In the genomic region with DNA sequence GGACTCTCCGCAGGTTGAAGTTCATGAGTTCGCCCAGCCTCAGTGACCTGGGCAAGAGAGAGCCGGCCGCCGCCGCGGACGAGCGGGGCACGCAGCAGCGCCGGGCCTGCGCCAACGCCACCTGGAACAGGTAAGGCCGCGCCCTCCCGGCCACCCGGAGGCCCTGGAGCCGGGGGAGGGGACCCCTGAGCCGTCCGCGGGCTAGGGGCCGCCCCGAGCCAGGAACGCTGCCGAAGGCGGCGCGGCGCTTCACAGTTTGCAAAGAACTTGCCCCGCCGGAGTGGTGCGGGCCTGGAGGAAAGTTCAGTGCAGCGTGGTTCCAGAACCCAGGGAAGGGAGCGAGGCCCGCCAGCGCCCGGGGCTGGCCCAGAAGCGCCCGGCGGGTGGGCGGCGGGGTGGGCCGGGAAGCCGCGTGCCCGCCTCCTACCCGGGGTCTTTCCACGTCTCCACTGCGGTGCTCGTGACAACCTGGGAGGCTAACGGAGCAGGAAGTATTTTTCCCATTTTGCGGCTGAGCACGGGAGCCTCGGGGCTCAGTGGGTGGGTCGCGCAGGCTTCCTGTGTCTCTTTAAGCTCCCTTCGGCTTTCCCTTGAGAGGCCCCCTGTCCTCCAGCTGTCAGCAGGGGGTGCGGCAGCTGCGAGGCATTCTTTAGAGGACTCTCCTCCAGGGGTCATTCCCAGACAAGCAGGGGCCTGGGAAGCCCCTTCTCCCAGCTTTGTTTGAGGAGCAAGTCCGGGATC, we compare ENCODE assay signal across 1 cellular context.
TF ChIP-seq lines count a peak whose summit lies in the region.

No MANE protein-coding gene starts in this region.

TF ChIP-seq in HepG2, 621 proteins besides CTCF, POLR2A, EP300 and RAD21 (continued from another document and continues in another):
- TF ChIP-seq, protein P1, sequence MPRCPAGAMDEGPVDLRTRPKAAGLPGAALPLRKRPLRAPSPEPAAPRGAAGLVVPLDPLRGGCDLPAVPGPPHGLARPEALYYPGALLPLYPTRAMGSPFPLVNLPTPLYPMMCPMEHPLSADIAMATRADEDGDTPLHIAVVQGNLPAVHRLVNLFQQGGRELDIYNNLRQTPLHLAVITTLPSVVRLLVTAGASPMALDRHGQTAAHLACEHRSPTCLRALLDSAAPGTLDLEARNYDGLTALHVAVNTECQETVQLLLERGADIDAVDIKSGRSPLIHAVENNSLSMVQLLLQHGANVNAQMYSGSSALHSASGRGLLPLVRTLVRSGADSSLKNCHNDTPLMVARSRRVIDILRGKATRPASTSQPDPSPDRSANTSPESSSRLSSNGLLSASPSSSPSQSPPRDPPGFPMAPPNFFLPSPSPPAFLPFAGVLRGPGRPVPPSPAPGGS (CRISPR knock-in tag; IDR thresholded peaks at IDR 0.05): no peak
- 0 out of 2 replicates have a peak, but pooled peaks have one; percentile 53 for TF ChIP-seq ZNF891 (CRISPR knock-in tag; IDR thresholded peaks at IDR 0.05)
- no peak for TF ChIP-seq ZSCAN22 (CRISPR knock-in tag; IDR thresholded peaks at IDR 0.05)
- no peak for TF ChIP-seq ZNF20 (CRISPR knock-in tag; IDR thresholded peaks at IDR 0.05)
- no peak for TF ChIP-seq ZNF772 (CRISPR knock-in tag; IDR thresholded peaks at IDR 0.05)
- no peak for TF ChIP-seq KLF13 (CRISPR knock-in tag; IDR thresholded peaks at IDR 0.05)
- no peak for TF ChIP-seq ZBTB38 (CRISPR knock-in tag; IDR thresholded peaks at IDR 0.05)
- TF ChIP-seq, protein P2, sequence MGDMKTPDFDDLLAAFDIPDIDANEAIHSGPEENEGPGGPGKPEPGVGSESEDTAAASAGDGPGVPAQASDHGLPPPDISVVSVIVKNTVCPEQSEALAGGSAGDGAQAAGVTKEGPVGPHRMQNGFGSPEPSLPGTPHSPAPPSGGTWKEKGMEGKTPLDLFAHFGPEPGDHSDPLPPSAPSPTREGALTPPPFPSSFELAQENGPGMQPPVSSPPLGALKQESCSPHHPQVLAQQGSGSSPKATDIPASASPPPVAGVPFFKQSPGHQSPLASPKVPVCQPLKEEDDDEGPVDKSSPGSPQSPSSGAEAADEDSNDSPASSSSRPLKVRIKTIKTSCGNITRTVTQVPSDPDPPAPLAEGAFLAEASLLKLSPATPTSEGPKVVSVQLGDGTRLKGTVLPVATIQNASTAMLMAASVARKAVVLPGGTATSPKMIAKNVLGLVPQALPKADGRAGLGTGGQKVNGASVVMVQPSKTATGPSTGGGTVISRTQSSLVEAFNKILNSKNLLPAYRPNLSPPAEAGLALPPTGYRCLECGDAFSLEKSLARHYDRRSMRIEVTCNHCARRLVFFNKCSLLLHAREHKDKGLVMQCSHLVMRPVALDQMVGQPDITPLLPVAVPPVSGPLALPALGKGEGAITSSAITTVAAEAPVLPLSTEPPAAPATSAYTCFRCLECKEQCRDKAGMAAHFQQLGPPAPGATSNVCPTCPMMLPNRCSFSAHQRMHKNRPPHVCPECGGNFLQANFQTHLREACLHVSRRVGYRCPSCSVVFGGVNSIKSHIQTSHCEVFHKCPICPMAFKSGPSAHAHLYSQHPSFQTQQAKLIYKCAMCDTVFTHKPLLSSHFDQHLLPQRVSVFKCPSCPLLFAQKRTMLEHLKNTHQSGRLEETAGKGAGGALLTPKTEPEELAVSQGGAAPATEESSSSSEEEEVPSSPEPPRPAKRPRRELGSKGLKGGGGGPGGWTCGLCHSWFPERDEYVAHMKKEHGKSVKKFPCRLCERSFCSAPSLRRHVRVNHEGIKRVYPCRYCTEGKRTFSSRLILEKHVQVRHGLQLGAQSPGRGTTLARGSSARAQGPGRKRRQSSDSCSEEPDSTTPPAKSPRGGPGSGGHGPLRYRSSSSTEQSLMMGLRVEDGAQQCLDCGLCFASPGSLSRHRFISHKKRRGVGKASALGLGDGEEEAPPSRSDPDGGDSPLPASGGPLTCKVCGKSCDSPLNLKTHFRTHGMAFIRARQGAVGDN (CRISPR knock-in tag; IDR thresholded peaks at IDR 0.05): peak; percentile 63; the same call in 1 of the 2 replicates
- TF ChIP-seq GABPB1 (CRISPR knock-in tag; IDR thresholded peaks at IDR 0.05): no peak
- TF ChIP-seq, protein P3, sequence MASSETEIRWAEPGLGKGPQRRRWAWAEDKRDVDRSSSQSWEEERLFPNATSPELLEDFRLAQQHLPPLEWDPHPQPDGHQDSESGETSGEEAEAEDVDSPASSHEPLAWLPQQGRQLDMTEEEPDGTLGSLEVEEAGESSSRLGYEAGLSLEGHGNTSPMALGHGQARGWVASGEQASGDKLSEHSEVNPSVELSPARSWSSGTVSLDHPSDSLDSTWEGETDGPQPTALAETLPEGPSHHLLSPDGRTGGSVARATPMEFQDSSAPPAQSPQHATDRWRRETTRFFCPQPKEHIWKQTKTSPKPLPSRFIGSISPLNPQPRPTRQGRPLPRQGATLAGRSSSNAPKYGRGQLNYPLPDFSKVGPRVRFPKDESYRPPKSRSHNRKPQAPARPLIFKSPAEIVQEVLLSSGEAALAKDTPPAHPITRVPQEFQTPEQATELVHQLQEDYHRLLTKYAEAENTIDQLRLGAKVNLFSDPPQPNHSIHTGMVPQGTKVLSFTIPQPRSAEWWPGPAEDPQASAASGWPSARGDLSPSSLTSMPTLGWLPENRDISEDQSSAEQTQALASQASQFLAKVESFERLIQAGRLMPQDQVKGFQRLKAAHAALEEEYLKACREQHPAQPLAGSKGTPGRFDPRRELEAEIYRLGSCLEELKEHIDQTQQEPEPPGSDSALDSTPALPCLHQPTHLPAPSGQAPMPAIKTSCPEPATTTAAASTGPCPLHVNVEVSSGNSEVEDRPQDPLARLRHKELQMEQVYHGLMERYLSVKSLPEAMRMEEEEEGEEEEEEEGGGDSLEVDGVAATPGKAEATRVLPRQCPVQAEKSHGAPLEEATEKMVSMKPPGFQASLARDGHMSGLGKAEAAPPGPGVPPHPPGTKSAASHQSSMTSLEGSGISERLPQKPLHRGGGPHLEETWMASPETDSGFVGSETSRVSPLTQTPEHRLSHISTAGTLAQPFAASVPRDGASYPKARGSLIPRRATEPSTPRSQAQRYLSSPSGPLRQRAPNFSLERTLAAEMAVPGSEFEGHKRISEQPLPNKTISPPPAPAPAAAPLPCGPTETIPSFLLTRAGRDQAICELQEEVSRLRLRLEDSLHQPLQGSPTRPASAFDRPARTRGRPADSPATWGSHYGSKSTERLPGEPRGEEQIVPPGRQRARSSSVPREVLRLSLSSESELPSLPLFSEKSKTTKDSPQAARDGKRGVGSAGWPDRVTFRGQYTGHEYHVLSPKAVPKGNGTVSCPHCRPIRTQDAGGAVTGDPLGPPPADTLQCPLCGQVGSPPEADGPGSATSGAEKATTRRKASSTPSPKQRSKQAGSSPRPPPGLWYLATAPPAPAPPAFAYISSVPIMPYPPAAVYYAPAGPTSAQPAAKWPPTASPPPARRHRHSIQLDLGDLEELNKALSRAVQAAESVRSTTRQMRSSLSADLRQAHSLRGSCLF (CRISPR knock-in tag; IDR thresholded peaks at IDR 0.05; ENCODE audit: borderline replicate concordance): no peak
- no peak for TF ChIP-seq FOXP1 (IDR thresholded peaks at IDR 0.05)
- TF ChIP-seq FOXP1 (CRISPR knock-in tag; IDR thresholded peaks at IDR 0.05): no peak
- TF ChIP-seq, protein P4, sequence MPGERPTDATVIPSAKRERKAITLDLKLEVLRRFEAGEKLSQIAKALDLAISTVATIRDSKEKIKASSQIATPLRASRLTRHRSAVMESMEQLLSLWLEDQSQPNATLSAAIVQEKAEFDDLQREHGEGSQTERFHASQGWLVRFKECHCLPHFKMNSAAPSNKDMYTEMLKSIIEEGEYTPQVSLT (CRISPR knock-in tag; IDR thresholded peaks at IDR 0.05; ENCODE audit: borderline replicate concordance, low read depth): no peak
- TF ChIP-seq JARID2 (CRISPR knock-in tag; IDR thresholded peaks at IDR 0.05; ENCODE audit: insufficient replicate concordance): no peak
- TF ChIP-seq TSC22D2 (CRISPR knock-in tag; IDR thresholded peaks at IDR 0.05; ENCODE audit: borderline replicate concordance): no peak
- no peak for TF ChIP-seq NFYC (CRISPR knock-in tag; IDR thresholded peaks at IDR 0.05)
- TF ChIP-seq NCOA1 (CRISPR knock-in tag; IDR thresholded peaks at IDR 0.05): no peak
- TF ChIP-seq ZNF619 (CRISPR knock-in tag; IDR thresholded peaks at IDR 0.05): no peak
- TF ChIP-seq, protein P5, sequence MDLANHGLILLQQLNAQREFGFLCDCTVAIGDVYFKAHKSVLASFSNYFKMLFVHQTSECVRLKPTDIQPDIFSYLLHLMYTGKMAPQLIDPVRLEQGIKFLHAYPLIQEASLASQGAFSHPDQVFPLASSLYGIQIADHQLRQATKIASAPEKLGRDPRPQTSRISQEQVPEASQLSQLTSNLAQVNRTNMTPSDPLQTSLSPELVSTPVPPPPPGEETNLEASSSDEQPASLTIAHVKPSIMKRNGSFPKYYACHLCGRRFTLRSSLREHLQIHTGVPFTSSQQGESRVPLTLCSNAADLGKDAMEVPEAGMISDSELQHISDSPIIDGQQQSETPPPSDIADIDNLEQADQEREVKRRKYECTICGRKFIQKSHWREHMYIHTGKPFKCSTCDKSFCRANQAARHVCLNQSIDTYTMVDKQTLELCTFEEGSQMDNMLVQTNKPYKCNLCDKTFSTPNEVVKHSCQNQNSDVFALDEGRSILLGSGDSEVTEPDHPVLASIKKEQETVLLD (CRISPR knock-in tag; IDR thresholded peaks at IDR 0.05; ENCODE audit: low read depth): no peak
- TF ChIP-seq ZNF776 (CRISPR knock-in tag; IDR thresholded peaks at IDR 0.05): no peak
- TF ChIP-seq PHF21A (CRISPR knock-in tag; IDR thresholded peaks at IDR 0.05): no peak
- no peak for TF ChIP-seq ZNF672 (CRISPR knock-in tag; IDR thresholded peaks at IDR 0.05)
- TF ChIP-seq, protein P6, sequence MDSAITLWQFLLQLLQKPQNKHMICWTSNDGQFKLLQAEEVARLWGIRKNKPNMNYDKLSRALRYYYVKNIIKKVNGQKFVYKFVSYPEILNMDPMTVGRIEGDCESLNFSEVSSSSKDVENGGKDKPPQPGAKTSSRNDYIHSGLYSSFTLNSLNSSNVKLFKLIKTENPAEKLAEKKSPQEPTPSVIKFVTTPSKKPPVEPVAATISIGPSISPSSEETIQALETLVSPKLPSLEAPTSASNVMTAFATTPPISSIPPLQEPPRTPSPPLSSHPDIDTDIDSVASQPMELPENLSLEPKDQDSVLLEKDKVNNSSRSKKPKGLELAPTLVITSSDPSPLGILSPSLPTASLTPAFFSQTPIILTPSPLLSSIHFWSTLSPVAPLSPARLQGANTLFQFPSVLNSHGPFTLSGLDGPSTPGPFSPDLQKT (CRISPR knock-in tag; IDR thresholded peaks at IDR 0.05; ENCODE audit: borderline replicate concordance): no peak
- 0 out of 2 replicates have a peak, but pooled peaks have one; percentile 5 for TF ChIP-seq HNF4A (CRISPR knock-in tag; IDR thresholded peaks at IDR 0.05)
- TF ChIP-seq, protein P7, sequence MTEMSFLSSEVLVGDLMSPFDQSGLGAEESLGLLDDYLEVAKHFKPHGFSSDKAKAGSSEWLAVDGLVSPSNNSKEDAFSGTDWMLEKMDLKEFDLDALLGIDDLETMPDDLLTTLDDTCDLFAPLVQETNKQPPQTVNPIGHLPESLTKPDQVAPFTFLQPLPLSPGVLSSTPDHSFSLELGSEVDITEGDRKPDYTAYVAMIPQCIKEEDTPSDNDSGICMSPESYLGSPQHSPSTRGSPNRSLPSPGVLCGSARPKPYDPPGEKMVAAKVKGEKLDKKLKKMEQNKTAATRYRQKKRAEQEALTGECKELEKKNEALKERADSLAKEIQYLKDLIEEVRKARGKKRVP (CRISPR knock-in tag; IDR thresholded peaks at IDR 0.05): no peak
- TF ChIP-seq, protein P8, sequence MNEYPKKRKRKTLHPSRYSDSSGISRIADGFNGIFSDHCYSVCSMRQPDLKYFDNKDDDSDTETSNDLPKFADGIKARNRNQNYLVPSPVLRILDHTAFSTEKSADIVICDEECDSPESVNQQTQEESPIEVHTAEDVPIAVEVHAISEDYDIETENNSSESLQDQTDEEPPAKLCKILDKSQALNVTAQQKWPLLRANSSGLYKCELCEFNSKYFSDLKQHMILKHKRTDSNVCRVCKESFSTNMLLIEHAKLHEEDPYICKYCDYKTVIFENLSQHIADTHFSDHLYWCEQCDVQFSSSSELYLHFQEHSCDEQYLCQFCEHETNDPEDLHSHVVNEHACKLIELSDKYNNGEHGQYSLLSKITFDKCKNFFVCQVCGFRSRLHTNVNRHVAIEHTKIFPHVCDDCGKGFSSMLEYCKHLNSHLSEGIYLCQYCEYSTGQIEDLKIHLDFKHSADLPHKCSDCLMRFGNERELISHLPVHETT (CRISPR knock-in tag; conservative IDR thresholded peaks at IDR 0.05): no peak
- TF ChIP-seq ZNF652 (CRISPR knock-in tag; IDR thresholded peaks at IDR 0.05; ENCODE audit: borderline replicate concordance, low read depth): no peak
- TF ChIP-seq GLI4 (CRISPR knock-in tag; IDR thresholded peaks at IDR 0.05; ENCODE audit: borderline replicate concordance): no peak
